ENCODE assay signal across 2 cellular contexts in the genomic region with DNA sequence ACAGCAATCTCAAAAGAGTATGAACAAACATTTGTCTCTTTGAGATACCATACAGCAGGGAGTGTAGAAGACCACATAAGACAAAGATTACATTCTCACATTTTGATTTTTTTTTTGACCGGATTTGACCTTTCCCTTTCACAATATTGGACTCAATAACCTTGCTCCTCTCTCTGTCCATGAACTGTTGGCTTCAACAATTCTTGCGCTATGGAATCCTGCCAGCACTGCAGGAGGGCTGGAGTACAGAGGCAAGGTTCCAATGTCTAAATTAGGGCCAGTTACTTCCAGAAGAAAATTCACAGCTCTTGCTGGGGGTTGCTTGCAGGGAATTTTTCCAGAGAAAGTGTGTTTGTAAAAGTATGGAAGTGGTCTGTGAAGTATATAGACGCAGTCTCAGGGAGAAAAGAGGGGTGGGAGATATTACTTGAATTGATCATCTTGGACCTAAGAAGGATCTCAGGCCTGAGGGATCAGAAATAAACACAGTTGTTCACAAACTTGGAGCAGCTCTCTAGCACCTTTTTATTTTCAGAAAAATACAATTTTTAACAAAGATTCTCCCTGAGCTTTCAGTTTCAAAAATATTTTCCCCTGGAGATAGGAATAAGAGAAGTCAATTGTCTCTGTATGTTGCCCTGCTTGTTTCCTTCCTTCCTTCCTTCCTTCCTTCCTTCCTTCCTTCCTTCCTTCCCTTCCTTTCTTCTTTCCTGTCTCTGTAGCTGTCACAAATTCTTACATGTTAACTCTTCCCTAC.
TF ChIP-seq lines count a peak whose summit lies in the region.

No MANE protein-coding gene starts in this region.

TF ChIP-seq in SK-N-SH, 30 proteins besides CTCF, POLR2A, EP300 and RAD21 (continued from another document):
- no peak for TF ChIP-seq TCF12 (IDR thresholded peaks at IDR 0.05)
- TF ChIP-seq GATA2 (CRISPR knock-in tag; IDR thresholded peaks at IDR 0.05): no peak
- TF ChIP-seq CHD2 (IDR thresholded peaks at IDR 0.05; ENCODE audit: low read length, partially characterized antibody): no peak
- TF ChIP-seq GABPA (IDR thresholded peaks at IDR 0.05; ENCODE audit: low read depth): no peak
- TF ChIP-seq, protein P1, sequence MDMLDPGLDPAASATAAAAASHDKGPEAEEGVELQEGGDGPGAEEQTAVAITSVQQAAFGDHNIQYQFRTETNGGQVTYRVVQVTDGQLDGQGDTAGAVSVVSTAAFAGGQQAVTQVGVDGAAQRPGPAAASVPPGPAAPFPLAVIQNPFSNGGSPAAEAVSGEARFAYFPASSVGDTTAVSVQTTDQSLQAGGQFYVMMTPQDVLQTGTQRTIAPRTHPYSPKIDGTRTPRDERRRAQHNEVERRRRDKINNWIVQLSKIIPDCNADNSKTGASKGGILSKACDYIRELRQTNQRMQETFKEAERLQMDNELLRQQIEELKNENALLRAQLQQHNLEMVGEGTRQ (IDR thresholded peaks at IDR 0.05; ENCODE audit: borderline replicate concordance, low read depth, low read length): no peak
- TF ChIP-seq, protein P2, sequence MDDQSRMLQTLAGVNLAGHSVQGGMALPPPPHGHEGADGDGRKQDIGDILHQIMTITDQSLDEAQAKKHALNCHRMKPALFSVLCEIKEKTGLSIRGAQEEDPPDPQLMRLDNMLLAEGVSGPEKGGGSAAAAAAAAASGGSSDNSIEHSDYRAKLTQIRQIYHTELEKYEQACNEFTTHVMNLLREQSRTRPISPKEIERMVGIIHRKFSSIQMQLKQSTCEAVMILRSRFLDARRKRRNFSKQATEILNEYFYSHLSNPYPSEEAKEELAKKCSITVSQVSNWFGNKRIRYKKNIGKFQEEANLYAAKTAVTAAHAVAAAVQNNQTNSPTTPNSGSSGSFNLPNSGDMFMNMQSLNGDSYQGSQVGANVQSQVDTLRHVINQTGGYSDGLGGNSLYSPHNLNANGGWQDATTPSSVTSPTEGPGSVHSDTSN (IDR thresholded peaks at IDR 0.05): no peak
- TF ChIP-seq MXI1 (IDR thresholded peaks at IDR 0.05; ENCODE audit: low read depth, low read length): no peak

TF ChIP-seq in SK-N-SH treated with all-trans-retinoic acid at 6 μM for 48 hours, 23 proteins besides CTCF, POLR2A, EP300 and RAD21 (continued from another document):
- TF ChIP-seq, protein P3, sequence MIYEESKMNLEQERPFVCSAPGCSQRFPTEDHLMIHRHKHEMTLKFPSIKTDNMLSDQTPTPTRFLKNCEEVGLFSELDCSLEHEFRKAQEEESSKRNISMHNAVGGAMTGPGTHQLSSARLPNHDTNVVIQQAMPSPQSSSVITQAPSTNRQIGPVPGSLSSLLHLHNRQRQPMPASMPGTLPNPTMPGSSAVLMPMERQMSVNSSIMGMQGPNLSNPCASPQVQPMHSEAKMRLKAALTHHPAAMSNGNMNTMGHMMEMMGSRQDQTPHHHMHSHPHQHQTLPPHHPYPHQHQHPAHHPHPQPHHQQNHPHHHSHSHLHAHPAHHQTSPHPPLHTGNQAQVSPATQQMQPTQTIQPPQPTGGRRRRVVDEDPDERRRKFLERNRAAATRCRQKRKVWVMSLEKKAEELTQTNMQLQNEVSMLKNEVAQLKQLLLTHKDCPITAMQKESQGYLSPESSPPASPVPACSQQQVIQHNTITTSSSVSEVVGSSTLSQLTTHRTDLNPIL (CRISPR knock-in tag; IDR thresholded peaks at IDR 0.05; ENCODE audit: low read depth): no peak
- TF ChIP-seq ISL1 (CRISPR knock-in tag; IDR thresholded peaks at IDR 0.05) (no peak), TCF4 (CRISPR knock-in tag; IDR thresholded peaks at IDR 0.05; ENCODE audit: borderline replicate concordance) (no peak), PPARA (CRISPR knock-in tag; IDR thresholded peaks at IDR 0.05; ENCODE audit: borderline replicate concordance) (no peak), ZFP3 (CRISPR knock-in tag; IDR thresholded peaks at IDR 0.05) (no peak), ZC3H10 (CRISPR knock-in tag; IDR thresholded peaks at IDR 0.05) (no peak), TOX (CRISPR knock-in tag; IDR thresholded peaks at IDR 0.05; ENCODE audit: borderline replicate concordance) (no peak), ZNF8 (CRISPR knock-in tag; IDR thresholded peaks at IDR 0.05) (no peak), RARB (CRISPR knock-in tag; IDR thresholded peaks at IDR 0.05) (no peak), BACH2 (CRISPR knock-in tag; IDR thresholded peaks at IDR 0.05; ENCODE audit: borderline replicate concordance) (no peak), OSR1 (CRISPR knock-in tag; IDR thresholded peaks at IDR 0.05) (no peak)
- TF ChIP-seq, protein P4, sequence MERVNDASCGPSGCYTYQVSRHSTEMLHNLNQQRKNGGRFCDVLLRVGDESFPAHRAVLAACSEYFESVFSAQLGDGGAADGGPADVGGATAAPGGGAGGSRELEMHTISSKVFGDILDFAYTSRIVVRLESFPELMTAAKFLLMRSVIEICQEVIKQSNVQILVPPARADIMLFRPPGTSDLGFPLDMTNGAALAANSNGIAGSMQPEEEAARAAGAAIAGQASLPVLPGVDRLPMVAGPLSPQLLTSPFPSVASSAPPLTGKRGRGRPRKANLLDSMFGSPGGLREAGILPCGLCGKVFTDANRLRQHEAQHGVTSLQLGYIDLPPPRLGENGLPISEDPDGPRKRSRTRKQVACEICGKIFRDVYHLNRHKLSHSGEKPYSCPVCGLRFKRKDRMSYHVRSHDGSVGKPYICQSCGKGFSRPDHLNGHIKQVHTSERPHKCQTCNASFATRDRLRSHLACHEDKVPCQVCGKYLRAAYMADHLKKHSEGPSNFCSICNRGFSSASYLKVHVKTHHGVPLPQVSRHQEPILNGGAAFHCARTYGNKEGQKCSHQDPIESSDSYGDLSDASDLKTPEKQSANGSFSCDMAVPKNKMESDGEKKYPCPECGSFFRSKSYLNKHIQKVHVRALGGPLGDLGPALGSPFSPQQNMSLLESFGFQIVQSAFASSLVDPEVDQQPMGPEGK (CRISPR knock-in tag; IDR thresholded peaks at IDR 0.05; ENCODE audit: borderline replicate concordance): no peak
- TF ChIP-seq, protein P5, sequence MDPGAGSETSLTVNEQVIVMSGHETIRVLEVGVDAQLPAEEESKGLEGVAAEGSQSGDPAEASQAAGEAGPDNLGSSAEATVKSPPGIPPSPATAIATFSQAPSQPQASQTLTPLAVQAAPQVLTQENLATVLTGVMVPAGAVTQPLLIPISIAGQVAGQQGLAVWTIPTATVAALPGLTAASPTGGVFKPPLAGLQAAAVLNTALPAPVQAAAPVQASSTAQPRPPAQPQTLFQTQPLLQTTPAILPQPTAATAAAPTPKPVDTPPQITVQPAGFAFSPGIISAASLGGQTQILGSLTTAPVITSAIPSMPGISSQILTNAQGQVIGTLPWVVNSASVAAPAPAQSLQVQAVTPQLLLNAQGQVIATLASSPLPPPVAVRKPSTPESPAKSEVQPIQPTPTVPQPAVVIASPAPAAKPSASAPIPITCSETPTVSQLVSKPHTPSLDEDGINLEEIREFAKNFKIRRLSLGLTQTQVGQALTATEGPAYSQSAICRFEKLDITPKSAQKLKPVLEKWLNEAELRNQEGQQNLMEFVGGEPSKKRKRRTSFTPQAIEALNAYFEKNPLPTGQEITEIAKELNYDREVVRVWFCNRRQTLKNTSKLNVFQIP (CRISPR knock-in tag; IDR thresholded peaks at IDR 0.05; ENCODE audit: borderline replicate concordance, low read depth): no peak
